ENCODE assay signal across 11 cellular contexts in the genomic region with DNA sequence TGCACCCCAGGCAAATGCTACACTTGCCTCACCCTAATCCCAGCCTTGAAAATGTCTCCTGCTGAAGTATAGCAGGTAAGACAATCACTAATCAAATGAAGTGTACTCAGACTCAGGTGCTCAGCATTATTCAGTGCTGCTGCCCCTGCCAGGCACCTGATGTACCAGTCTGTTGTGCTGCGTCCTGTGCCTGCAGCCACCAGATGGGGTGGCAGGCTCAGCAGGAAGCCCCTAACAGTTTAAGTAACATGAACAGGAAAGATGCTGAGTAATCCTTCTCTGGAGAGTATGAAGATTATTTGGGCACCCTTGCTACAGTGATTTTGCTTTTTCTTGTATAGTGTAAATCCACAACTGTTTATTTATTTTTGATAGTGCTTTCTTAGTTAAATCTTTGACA.
DNase-seq lines count a peak whose midpoint lies in the region; ATAC-seq and TF ChIP-seq lines count a peak whose summit lies in the region.
"Had no signal": no experiment of that assay in that cellular context is flagged by ENCODE, and none has a peak within 500 bp of the region (broad histone marks: within the 10 kb centered on the region; RNA-seq: fewer than 3 reads in every experiment).

No MANE protein-coding gene starts in this region.

- no peak overlapping the region for H3K9ac ChIP-seq in HCT116 (ENCODE audit: low read length)
- H3K9ac ChIP-seq in PC-3 (ENCODE audit: low read length): no peak overlapping the region

- ATAC-seq in HCT116 (peak; percentile 60), PC-3 (peak; percentile 59; the same call in 1 of the 2 replicates)
- ATAC-seq: K562 had no signal

- TF ChIP-seq CTCF in HCT116 (IDR thresholded peaks at IDR 0.05 in 2 of 3, conservative IDR thresholded peaks at IDR 0.05 in 1 of 3; ENCODE audit: borderline replicate concordance in 1 of 3, insufficient read depth in 1 of 3, low read depth in 2 of 3, low read length in 2 of 3) (peak in 2 of 3 experiments; percentile 14 to 21; a peak in 2 of 6 replicates), PC-3 (conservative IDR thresholded peaks at IDR 0.05; ENCODE audit: low read depth, low read length) (peak; percentile 52), transverse colon (IDR thresholded peaks at IDR 0.05) (no peak)

- RAD21 ChIA-PET in HCT116 (lab: Charles Lee; ENCODE audit: low non-redundant PET in 1 of 2, low total read pairs in 2 of 2, uncharacterized antibody in 2 of 2, unreplicated experiment in 2 of 2): no interaction called here

- H3K4me2 ChIP-seq in HCT116 (ENCODE audit: low read length): no peak overlapping the region
- H3K4me2 ChIP-seq in PC-3 (ENCODE audit: low read length): no peak overlapping the region

- H4K20me1 ChIP-seq in HCT116 (ENCODE audit: insufficient read depth) (no peaks in the 10 kb centered on the region), PC-3 (ENCODE audit: low read length) (no peaks in the 10 kb centered on the region)

- BruUV-seq in HCT116 (replicated peaks; lab: Mats Ljungman, UMichigan) (no TSS peak), PC-3 (replicated peaks; lab: Mats Ljungman, UMichigan) (no TSS peak)

- peak; percentile 24; the same call in 1 of the 2 replicates for TF ChIP-seq RAD21 in HCT116 (IDR thresholded peaks at IDR 0.05; ENCODE audit: low read depth)

- H3K9me2 ChIP-seq in HCT116 (ENCODE audit: insufficient read depth) (no peaks in the 10 kb centered on the region; the same call in 1 of the 2 replicates), PC-3 (replicated peaks; ENCODE audit: low read length) (no peaks in the 10 kb centered on the region)

- H3K79me2 ChIP-seq in HCT116 (ENCODE audit: insufficient read depth, low read length) (no peaks in the 10 kb centered on the region), PC-3 (ENCODE audit: low read length) (no peaks in the 10 kb centered on the region)

- no peak overlapping the region for H3K4me3 ChIP-seq in HCT116 (replicated peaks in 1 of 2; ENCODE audit: low read depth in 1 of 2, low read length in 2 of 2)
- no peak overlapping the region for H3K4me3 ChIP-seq in PC-3 (ENCODE audit: low read length)
- no peak overlapping the region for H3K4me3 ChIP-seq in transverse colon
- H3K4me3 ChIP-seq: ascending aorta, K562, right lobe of liver had no signal

- H3K36me3 ChIP-seq in HCT116 (ENCODE audit: control insufficient read depth in 1 of 2, insufficient read depth in 2 of 2, low read length in 2 of 2) (no peaks in the 10 kb centered on the region), PC-3 (ENCODE audit: low read depth, low read length) (no peaks in the 10 kb centered on the region), transverse colon (no peaks in the 10 kb centered on the region)
- H3K36me3 ChIP-seq: ascending aorta, right lobe of liver had no signal

- no peaks in the 10 kb centered on the region for H3K9me3 ChIP-seq in HCT116 (ENCODE audit: control insufficient read depth in 1 of 2, insufficient read depth in 1 of 2, low read depth in 1 of 2, low read length in 2 of 2)
- H3K9me3 ChIP-seq in PC-3 (ENCODE audit: low read length): no peaks in the 10 kb centered on the region
- no peaks in the 10 kb centered on the region for H3K9me3 ChIP-seq in transverse colon
- H3K9me3 ChIP-seq: ascending aorta, right lobe of liver had no signal

- in situ Hi-C loops in transverse colon (cut with MboI; ENCODE audit: low pct_ligation_motif_present in 1 of 4, low pct_unique_long_range_greater_than_20kb in 1 of 4, low sequenced_read_pairs in 3 of 4): no loop called here

- TF ChIP-seq EP300 in transverse colon (IDR thresholded peaks at IDR 0.05; ENCODE audit: low read depth): no peak

- H3K4me1 ChIP-seq in HCT116 (ENCODE audit: control insufficient read depth in 1 of 2, insufficient read depth in 2 of 2, low read length in 2 of 2) (no peaks in the 10 kb centered on the region), PC-3 (ENCODE audit: insufficient read depth, low read length) (no peaks in the 10 kb centered on the region), transverse colon (peaks cover 0 to 11% (median 5%) of the 10 kb centered on the region in 4 donors)
- H3K4me1 ChIP-seq: ascending aorta had no signal

- H3F3A ChIP-seq in PC-3 (ENCODE audit: low read length, unreplicated experiment): no peaks in the 10 kb centered on the region

- 40% methylated on average over 1 of the region's 1 CpG; no CpG with 5 or more reads in 1 of the 2 donors for WGBS in transverse colon (ENCODE audit: low coverage in 1 of 2), 2 donors

- CTCF ChIA-PET in HCT116 (lab: Charles Lee): no interaction called here
- CTCF ChIA-PET in PC-3 (lab: Charles Lee): no interaction called here

- H2AFZ ChIP-seq in HCT116 (ENCODE audit: low read depth, low read length, poor library complexity, severe bottlenecking) (no peak overlapping the region), PC-3 (ENCODE audit: low read length) (no peak overlapping the region)

- intact Hi-C loops in HCT116 (cut with micrococcal nuclease): no loop called here
- intact Hi-C loops in PC-3 (cut with micrococcal nuclease): no loop called here
- intact Hi-C loops in transverse colon (cut with DNase I; ENCODE audit: low total_unique reads): no loop called here

- no peak for TF ChIP-seq POLR2A in HCT116 (IDR thresholded peaks at IDR 0.05; ENCODE audit: borderline replicate concordance, extremely low read depth, insufficient read depth, insufficient read length)
- TF ChIP-seq POLR2A in transverse colon (IDR thresholded peaks at IDR 0.05): no peak

- POLR2A ChIA-PET in HCT116 (lab: Charles Lee) (no interaction called here), PC-3 (lab: Charles Lee; ENCODE audit: unreplicated experiment) (interaction anchor here (0.7 kb wide), 1 partner anchor 166 kb away, joined by 4 read pairs; no protein-coding TSS in a partner anchor)

- H3K27ac ChIP-seq in HCT116 (ENCODE audit: low read depth, low read length): no peak overlapping the region
- H3K27ac ChIP-seq in PC-3 (ENCODE audit: low read length): no peak overlapping the region
- H3K27ac ChIP-seq in transverse colon: no peak overlapping the region
- H3K27ac ChIP-seq: ascending aorta, right lobe of liver had no signal

- DNase-seq in Daoy (ENCODE audit: low read depth): peak; percentile 25
- no peak for DNase-seq in HCT116 (ENCODE audit: low read depth, low spot score)
- DNase-seq in PC-3: peak; percentile 24
- peak; percentile 29 for DNase-seq in left kidney (ENCODE audit: low read depth, low spot score)
- no peak for DNase-seq in NCI-H2196 (lab: John Stamatoyannopoulos, UW; ENCODE audit: unreplicated experiment)
- DNase-seq in activated naive CD4-positive, alpha-beta T cell treated with Interleukin-2 at 50 U/mL for 16 hours: no peak
- DNase-seq in transverse colon: no peak
- DNase-seq: activated CD8-positive, alpha-beta memory T cell treated with anti-CD3 and anti-CD28 coated beads, Interleukin-2, amount 50 U/mL, for 48 hours; right lobe of liver had no signal

- H3K27me3 ChIP-seq in HCT116 (ENCODE audit: insufficient read depth, low read length) (peaks cover 21% of the 10 kb centered on the region), PC-3 (ENCODE audit: low read length) (peaks cover 9% of the 10 kb centered on the region; the same call in 1 of the 2 replicates), transverse colon (no peaks in the 10 kb centered on the region)
- H3K27me3 ChIP-seq: ascending aorta, right lobe of liver had no signal

TF ChIP-seq in HCT116, 20 proteins besides CTCF, POLR2A, EP300 and RAD21 (continues in another document):
- TF ChIP-seq ZFX (IDR thresholded peaks at IDR 0.05): no peak
- no peak for TF ChIP-seq SRF (IDR thresholded peaks at IDR 0.05; ENCODE audit: low read depth)
- no peak for TF ChIP-seq FOSL1 (IDR thresholded peaks at IDR 0.05; ENCODE audit: low read depth)
- no peak for TF ChIP-seq TCF7L2 (IDR thresholded peaks at IDR 0.05; ENCODE audit: borderline replicate concordance, extremely low read depth, insufficient read depth, insufficient read length)
- TF ChIP-seq YY1 (IDR thresholded peaks at IDR 0.05; ENCODE audit: extremely low read depth, insufficient replicate concordance, low read depth, low read length): no peak
- no peak for TF ChIP-seq EZH2 (IDR thresholded peaks at IDR 0.05)
- TF ChIP-seq EZH2phosphoT487 (IDR thresholded peaks at IDR 0.05; ENCODE audit: borderline replicate concordance): no peak
- TF ChIP-seq, protein P1, sequence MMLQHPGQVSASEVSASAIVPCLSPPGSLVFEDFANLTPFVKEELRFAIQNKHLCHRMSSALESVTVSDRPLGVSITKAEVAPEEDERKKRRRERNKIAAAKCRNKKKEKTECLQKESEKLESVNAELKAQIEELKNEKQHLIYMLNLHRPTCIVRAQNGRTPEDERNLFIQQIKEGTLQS (IDR thresholded peaks at IDR 0.05): no peak
- TF ChIP-seq, protein P2, sequence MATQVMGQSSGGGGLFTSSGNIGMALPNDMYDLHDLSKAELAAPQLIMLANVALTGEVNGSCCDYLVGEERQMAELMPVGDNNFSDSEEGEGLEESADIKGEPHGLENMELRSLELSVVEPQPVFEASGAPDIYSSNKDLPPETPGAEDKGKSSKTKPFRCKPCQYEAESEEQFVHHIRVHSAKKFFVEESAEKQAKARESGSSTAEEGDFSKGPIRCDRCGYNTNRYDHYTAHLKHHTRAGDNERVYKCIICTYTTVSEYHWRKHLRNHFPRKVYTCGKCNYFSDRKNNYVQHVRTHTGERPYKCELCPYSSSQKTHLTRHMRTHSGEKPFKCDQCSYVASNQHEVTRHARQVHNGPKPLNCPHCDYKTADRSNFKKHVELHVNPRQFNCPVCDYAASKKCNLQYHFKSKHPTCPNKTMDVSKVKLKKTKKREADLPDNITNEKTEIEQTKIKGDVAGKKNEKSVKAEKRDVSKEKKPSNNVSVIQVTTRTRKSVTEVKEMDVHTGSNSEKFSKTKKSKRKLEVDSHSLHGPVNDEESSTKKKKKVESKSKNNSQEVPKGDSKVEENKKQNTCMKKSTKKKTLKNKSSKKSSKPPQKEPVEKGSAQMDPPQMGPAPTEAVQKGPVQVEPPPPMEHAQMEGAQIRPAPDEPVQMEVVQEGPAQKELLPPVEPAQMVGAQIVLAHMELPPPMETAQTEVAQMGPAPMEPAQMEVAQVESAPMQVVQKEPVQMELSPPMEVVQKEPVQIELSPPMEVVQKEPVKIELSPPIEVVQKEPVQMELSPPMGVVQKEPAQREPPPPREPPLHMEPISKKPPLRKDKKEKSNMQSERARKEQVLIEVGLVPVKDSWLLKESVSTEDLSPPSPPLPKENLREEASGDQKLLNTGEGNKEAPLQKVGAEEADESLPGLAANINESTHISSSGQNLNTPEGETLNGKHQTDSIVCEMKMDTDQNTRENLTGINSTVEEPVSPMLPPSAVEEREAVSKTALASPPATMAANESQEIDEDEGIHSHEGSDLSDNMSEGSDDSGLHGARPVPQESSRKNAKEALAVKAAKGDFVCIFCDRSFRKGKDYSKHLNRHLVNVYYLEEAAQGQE (IDR thresholded peaks at IDR 0.05; ENCODE audit: low read depth): no peak
- no peak for TF ChIP-seq EGR1 (IDR thresholded peaks at IDR 0.05; ENCODE audit: low read depth)
- no peak for TF ChIP-seq CEBPB (IDR thresholded peaks at IDR 0.05; ENCODE audit: low read depth)
- TF ChIP-seq, protein P3, sequence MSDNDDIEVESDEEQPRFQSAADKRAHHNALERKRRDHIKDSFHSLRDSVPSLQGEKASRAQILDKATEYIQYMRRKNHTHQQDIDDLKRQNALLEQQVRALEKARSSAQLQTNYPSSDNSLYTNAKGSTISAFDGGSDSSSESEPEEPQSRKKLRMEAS (IDR thresholded peaks at IDR 0.05): no peak
- TF ChIP-seq CBX3 (IDR thresholded peaks at IDR 0.05; ENCODE audit: low read depth): no peak

Comparison
In these comparisons a context has a peak if more than half of its experiments do, and no peak if none do; other contexts are left out.
1. DNase-seq: peak in Daoy (single experiment), PC-3 (single experiment) and left kidney (single experiment); none in HCT116 (single experiment), NCI-H2196 (single experiment), activated naive CD4-positive, alpha-beta T cell treated with Interleukin-2 at 50 U/mL for 16 hours (single experiment) and transverse colon (single experiment).
2. CTCF ChIP-seq: peak in HCT116 (2 of 3) and PC-3 (single experiment); none in transverse colon (0 of 5).